In the genomic region with DNA sequence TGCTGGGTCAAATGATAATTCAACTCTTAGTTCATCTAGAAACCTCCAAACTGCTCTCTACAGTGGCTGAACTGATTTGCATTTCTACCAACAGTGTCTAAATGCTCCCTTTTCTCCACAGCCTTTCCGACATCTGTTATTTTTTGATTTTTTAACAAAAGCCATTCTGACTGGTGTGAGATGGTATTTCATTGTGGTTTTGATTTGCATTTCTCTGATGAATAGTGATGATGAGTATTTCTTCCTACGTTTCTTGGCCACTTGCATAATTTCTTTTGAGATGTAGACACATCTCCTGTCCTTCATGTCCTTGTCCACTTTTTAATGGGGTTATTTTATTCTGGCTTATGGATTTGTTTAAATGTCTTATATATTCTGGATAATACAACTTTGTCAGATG, we compare ENCODE assay signal across 34 cellular contexts.
A peak's percentile ranks its signal among the peaks of the same experiment; 100 is the strongest.
DNase-seq lines count a peak whose midpoint lies in the region; ATAC-seq and TF ChIP-seq lines count a peak whose summit lies in the region.
"Had no signal": no experiment of that assay in that cellular context is flagged by ENCODE, and none has a peak within 500 bp of the region (broad histone marks: within the 10 kb centered on the region; RNA-seq: fewer than 3 reads in every experiment).

No MANE protein-coding gene starts in this region.

- H2AFZ ChIP-seq in osteoblast (ENCODE audit: low read length), result no peak overlapping the region
- H2AFZ ChIP-seq: GM23338, PC-9 had no signal

- no peaks in the 10 kb centered on the region for H4K20me1 ChIP-seq in osteoblast (ENCODE audit: insufficient read depth, low read length)
- H4K20me1 ChIP-seq: BLaER1 treated with 17β-estradiol and CSF1 and Interleukin-3, amounts not matched to agents 10 nM and 100 nM had no signal

- H3K27me3 ChIP-seq in osteoblast (ENCODE audit: insufficient read depth, low read length), result no peaks in the 10 kb centered on the region
- H3K27me3 ChIP-seq: BLaER1 treated with 17β-estradiol and CSF1 and Interleukin-3, amounts not matched to agents 10 nM and 100 nM; cardiac muscle cell; esophagus muscularis mucosa; thyroid gland had no signal

- peaks cover 54% of the 10 kb centered on the region for H3K4me1 ChIP-seq in osteoblast (ENCODE audit: insufficient read depth, low read length)
- H3K4me1 ChIP-seq: thyroid gland had no signal

- H3K79me2 ChIP-seq in osteoblast (ENCODE audit: insufficient read depth, low read length), result no peaks in the 10 kb centered on the region

- H3K27ac ChIP-seq in osteoblast (ENCODE audit: low read depth, low read length), result peak overlapping the region; percentile 98
- H3K27ac ChIP-seq: BLaER1 treated with 17β-estradiol and CSF1 and Interleukin-3, amounts not matched to agents 10 nM and 100 nM; cardiac muscle cell; esophagus muscularis mucosa; PC-9; thyroid gland had no signal

- H3K36me3 ChIP-seq in osteoblast (ENCODE audit: insufficient read depth, low read length), result no peaks in the 10 kb centered on the region
- H3K36me3 ChIP-seq: BLaER1 treated with 17β-estradiol and CSF1 and Interleukin-3, amounts not matched to agents 10 nM and 100 nM; cardiac muscle cell; esophagus muscularis mucosa; thyroid gland had no signal

- DNase-seq in EL, result peak; percentile 74
- DNase-seq in M059J (ENCODE audit: low read depth), result peak; percentile 67
- DNase-seq in choroid plexus epithelial cell (ENCODE audit: low read depth), result peak; percentile 61
- DNase-seq in osteoblast (ENCODE audit: insufficient read length, low spot score, missing footprints), result no peak
- DNase-seq in COLO668 (lab: John Stamatoyannopoulos, UW; ENCODE audit: unreplicated experiment), result no peak
- DNase-seq in globus pallidus (ENCODE audit: low spot score), result no peak
- DNase-seq: activated CD4-positive, alpha-beta T cell treated with anti-CD3 and anti-CD28 coated beads, Interleukin-2, amount 10 ng/mL, durations not matched to agents 7 days and 5 days; activated CD8-positive, alpha-beta memory T cell treated with anti-CD3 and anti-CD28 coated beads, Interleukin-2, amount 10 ng/mL, durations not matched to agents 7 days and 5 days; activated naive CD4-positive, alpha-beta T cell; activated T-cell treated with anti-CD3 and anti-CD28 coated beads, Interleukin-2, amount 50 U/mL, for 48 hours; Calu3; cortex of kidney; endodermal cell; glutamatergic neuron; KBM-7; left ventricle myocardium superior; MM.1S; naive thymus-derived CD4-positive, alpha-beta T cell; NCI-H1417; NCI-H2081; NCI-H2227 treated with DMSO at 0.1 percent for 48 hours; NCI-H526 treated with DMSO at 0.1 percent for 48 hours; occipital lobe; PC-9; SHP77; small intestine; stimulated activated naive CD8-positive, alpha-beta T cell treated with anti-CD3 and anti-CD28 coated beads, Interleukin-15, amount 100 ng/mL, for 72 hours; T1000; thyroid gland had no signal

- no peak for ATAC-seq in GM21526 (IDR thresholded peaks at IDR 0.05; ENCODE audit: low FRiP score, unreplicated experiment)
- ATAC-seq: activated CD8-positive, alpha-beta memory T cell treated with anti-CD3 and anti-CD28 coated beads, Interleukin-2, amount 10 ng/mL, durations not matched to agents 7 days and 5 days; GM23338; left ventricle myocardium superior; naive thymus-derived CD4-positive, alpha-beta T cell; stimulated activated naive CD8-positive, alpha-beta T cell treated with anti-CD3 and anti-CD28 coated beads, Interleukin-15, amount 100 ng/mL, for 72 hours had no signal

- H3K9me3 ChIP-seq in osteoblast (ENCODE audit: low read depth, low read length), result peaks cover 2% of the 10 kb centered on the region
- H3K9me3 ChIP-seq: esophagus muscularis mucosa, thyroid gland had no signal

- no peak overlapping the region for H3K4me3 ChIP-seq in choroid plexus epithelial cell (ENCODE audit: low read depth, low read length)
- H3K4me3 ChIP-seq in osteoblast (ENCODE audit: insufficient read depth, low read length), result no peak overlapping the region
- H3K4me3 ChIP-seq: BLaER1 treated with 17β-estradiol and CSF1 and Interleukin-3, amounts not matched to agents 10 nM and 100 nM; cardiac muscle cell; esophagus muscularis mucosa; GM23338; PC-9; thyroid gland had no signal

- H3K4me2 ChIP-seq in osteoblast (ENCODE audit: insufficient read depth, low read length), result no peak overlapping the region
- H3K4me2 ChIP-seq: BLaER1 treated with 17β-estradiol and CSF1 and Interleukin-3, amounts not matched to agents 10 nM and 100 nM; GM23338; PC-9 had no signal

- TF ChIP-seq CTCF in choroid plexus epithelial cell (conservative IDR thresholded peaks at IDR 0.05; ENCODE audit: low read depth, low read length), result no peak
- TF ChIP-seq CTCF in osteoblast (IDR thresholded peaks at IDR 0.05; ENCODE audit: extremely low read depth, low read depth, low read length), result no peak

Comparison
In these comparisons a context has a peak if more than half of its experiments do, and no peak if none do; other contexts are left out.
1. DNase-seq: peak in EL (single experiment), M059J (single experiment) and choroid plexus epithelial cell (single experiment); none in osteoblast (single experiment), COLO668 (single experiment) and globus pallidus (single experiment).